ENCODE assay signal across 5 cellular contexts in genomic region chr16:9016005-9016404, GRCh38.
A peak's percentile ranks its signal among the peaks of the same experiment; 100 is the strongest.
TF ChIP-seq lines count a peak whose summit lies in the region.
"Not testable (repeated sequence)": the region's sequence is repeated elsewhere in the genome, so short reads cannot be mapped to it uniquely, and the experiment has no call there.

No MANE protein-coding gene starts in this region.

TF ChIP-seq in HEK293, 187 proteins besides CTCF, POLR2A, EP300 and RAD21:
- TF ChIP-seq ZNF121 (tag by site-specific recombination; IDR thresholded peaks at IDR 0.05): peak; percentile 76; the same call in 1 of the 2 replicates

TF ChIP-seq in IMR-90, 13 proteins besides CTCF, POLR2A, EP300 and RAD21:
- TF ChIP-seq CEBPB (IDR thresholded peaks at IDR 0.05; ENCODE audit: low read depth, low read length): 0 out of 2 replicates have a peak, but pooled peaks have one; percentile 9

TF ChIP-seq in WTC11, 78 proteins besides CTCF, POLR2A, EP300 and RAD21:
- peak; percentile 64; the same call in 1 of the 2 replicates for TF ChIP-seq ZNF121 (CRISPR knock-in tag; IDR thresholded peaks at IDR 0.05)

TF ChIP-seq in K562, 482 proteins besides CTCF, POLR2A, EP300 and RAD21:
- TF ChIP-seq CEBPB (tag; IDR thresholded peaks at IDR 0.05) (peak; percentile 31; the same call in 1 of the 2 replicates), ZNF121 (CRISPR knock-in tag; conservative IDR thresholded peaks at IDR 0.05) (peak; percentile 86), RBM25 (IDR thresholded peaks at IDR 0.05; ENCODE audit: low read depth, low read length, severe bottlenecking) (peak; percentile 12), ATF3 (IDR thresholded peaks at IDR 0.05) (peak; percentile 30; the same call in 1 of the 2 replicates), CEBPG (tag; conservative IDR thresholded peaks at IDR 0.05 in 1 of 2, IDR thresholded peaks at IDR 0.05 in 1 of 2) (peak in 1 of 2 experiments; percentile 42; a peak in 1 of 4 replicates)
- not testable (repeated sequence) for TF ChIP-seq ATF3 (CRISPR knock-in tag; conservative IDR thresholded peaks at IDR 0.05); CEBPG (CRISPR knock-in tag; IDR thresholded peaks at IDR 0.05)

TF ChIP-seq in HepG2, 621 proteins besides CTCF, POLR2A, EP300 and RAD21:
- 0 out of 2 replicates have a peak, but pooled peaks have one; percentile 55 for TF ChIP-seq ZNF121 (CRISPR knock-in tag; IDR thresholded peaks at IDR 0.05)
- 0 out of 2 replicates have a peak, but pooled peaks have one; percentile 14 for TF ChIP-seq ZFYVE20 (CRISPR knock-in tag; IDR thresholded peaks at IDR 0.05; ENCODE audit: borderline replicate concordance, low read depth)
- TF ChIP-seq CEBPB (IDR thresholded peaks at IDR 0.05; ENCODE audit: borderline replicate concordance, low read depth, low read length): peak; percentile 69
- 0 out of 2 replicates have a peak, but pooled peaks have one; percentile 60 for TF ChIP-seq ZNF770 (CRISPR knock-in tag; IDR thresholded peaks at IDR 0.05)
- TF ChIP-seq ZNF460 (CRISPR knock-in tag; IDR thresholded peaks at IDR 0.05; ENCODE audit: borderline replicate concordance): peak; percentile 63; the same call in 1 of the 2 replicates
